ENCODE assay signal across 28 cellular contexts in the genomic region with DNA sequence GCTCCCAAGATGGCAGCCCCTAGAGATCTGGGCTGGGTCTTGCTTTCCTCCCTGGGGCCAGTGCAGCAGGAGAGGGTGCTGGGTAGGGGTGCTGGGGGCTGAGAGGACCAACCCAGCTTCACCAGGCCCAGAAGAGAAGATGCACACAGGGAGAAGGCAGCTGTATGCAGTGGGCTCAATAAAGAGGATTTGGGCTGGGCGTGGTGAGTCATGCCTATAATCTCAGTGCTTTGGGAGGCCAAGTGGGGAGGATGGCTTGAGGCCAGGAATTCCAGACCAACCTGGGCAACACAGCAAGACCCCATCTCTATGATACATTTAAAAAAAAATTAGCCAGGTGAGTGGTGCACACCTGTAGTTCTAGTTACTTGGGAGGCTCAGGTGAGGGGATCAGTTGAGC. TPM values are rescaled to one million over a fixed set of nuclear protein-coding genes. Genes with fewer than 3 reads are reported as not detected.
DNase-seq lines count a peak whose midpoint lies in the region; ATAC-seq and TF ChIP-seq lines count a peak whose summit lies in the region.
"Had no signal": no experiment of that assay in that cellular context is flagged by ENCODE, and none has a peak within 500 bp of the region (broad histone marks: within the 10 kb centered on the region; RNA-seq: fewer than 3 reads in every experiment).

No MANE protein-coding gene starts in this region.

- H3K36me3 ChIP-seq in esophagus squamous epithelium (no peaks in the 10 kb centered on the region), neuronal stem cell (replicated peaks in 1 of 2; ENCODE audit: control insufficient read depth in 2 of 2, insufficient read depth in 2 of 2, low read length in 2 of 2) (no peaks in the 10 kb centered on the region)
- H3K36me3 ChIP-seq: BLaER1 treated with 17β-estradiol and CSF1 and Interleukin-3, amounts not matched to agents 10 nM and 100 nM; thoracic aorta had no signal

- no peak for TF ChIP-seq POLR2A in esophagus squamous epithelium (IDR thresholded peaks at IDR 0.05)

- POLR2A ChIA-PET in activated CD4-positive, alpha-beta memory T cell treated with anti-CD3 and anti-CD28 coated beads for 36 hours (lab: Charles Lee), result no interaction called here

- no peaks in the 10 kb centered on the region for H3K79me1 ChIP-seq in neuronal stem cell (ENCODE audit: low read depth, low read length)

- no peak overlapping the region for H2BK12ac ChIP-seq in neuronal stem cell (ENCODE audit: low read length)

- peak overlapping the region; percentile 64 for H2AK5ac ChIP-seq in neuronal stem cell (ENCODE audit: low read depth, low read length)

- ATAC-seq in HG02759 (IDR thresholded peaks at IDR 0.05; ENCODE audit: unreplicated experiment) (no peak), HG03354 (IDR thresholded peaks at IDR 0.05; ENCODE audit: poor library complexity, severe bottlenecking, unreplicated experiment) (no peak)
- ATAC-seq: HCT116; stimulated activated naive B cell treated with anti-CD40 and anti-IgM and Interleukin-4, amounts not matched to agents 10 μg/mL and 1 μg/mL and 100 μg/mL, for 72 hours; T-helper 17 cell had no signal

- H3K4me2 ChIP-seq in neuronal stem cell (ENCODE audit: insufficient read depth, low read length, poor library complexity, severe bottlenecking), result no peak overlapping the region
- H3K4me2 ChIP-seq: BLaER1 treated with 17β-estradiol and CSF1 and Interleukin-3, amounts not matched to agents 10 nM and 100 nM; SK-N-SH had no signal

- H3K4me1 ChIP-seq in esophagus squamous epithelium (peaks cover 12 to 67% (median 35%) of the 10 kb centered on the region in 3 donors), neuronal stem cell (ENCODE audit: control insufficient read depth in 2 of 2, insufficient read depth in 1 of 2, low read depth in 1 of 2, low read length in 2 of 2) (peaks cover 26 to 38% of the 10 kb centered on the region in 2 donors)

- H3K4me3 Mint-ChIP-seq in activated CD4-positive, alpha-beta memory T cell treated with anti-CD3 and anti-CD28 coated beads for 36 hours, result no peak overlapping the region
- H3K4me3 Mint-ChIP-seq: activated T-cell treated with anti-CD3 and anti-CD28 coated beads, Interleukin-2, amount 50 U/mL, for 24 hours; stimulated activated naive B cell treated with anti-CD40 and anti-IgM and Interleukin-4, amounts not matched to agents 10 μg/mL and 1 μg/mL and 100 μg/mL, for 72 hours; T-helper 17 cell had no signal

- H2BK120ac ChIP-seq in neuronal stem cell (ENCODE audit: low read depth, low read length), result no peak overlapping the region

- H3K9me3 ChIP-seq in esophagus squamous epithelium (no peaks in the 10 kb centered on the region), neuronal stem cell (replicated peaks in 1 of 2; ENCODE audit: control insufficient read depth in 2 of 2, insufficient read depth in 1 of 2, low read depth in 1 of 2, low read length in 2 of 2) (no peaks in the 10 kb centered on the region)
- H3K9me3 ChIP-seq: SK-N-SH, thoracic aorta had no signal

- intact Hi-C loops in esophagus squamous epithelium (cut with DNase I), result no loop called here
- intact Hi-C loops in activated CD4-positive, alpha-beta memory T cell treated with anti-CD3 and anti-CD28 coated beads for 36 hours (cut with micrococcal nuclease), result no loop called here

- no peak overlapping the region for H2AFZ ChIP-seq in neuronal stem cell (ENCODE audit: low read length)

- H3K4me3 ChIP-seq in esophagus squamous epithelium, result no peak overlapping the region
- H3K4me3 ChIP-seq in neuronal stem cell (ENCODE audit: low read length in 2 of 2), result no peak overlapping the region
- H3K4me3 ChIP-seq: BLaER1 treated with 17β-estradiol and CSF1 and Interleukin-3, amounts not matched to agents 10 nM and 100 nM; thoracic aorta had no signal

- H3K27ac ChIP-seq in esophagus squamous epithelium, result peak overlapping the region in 3 of 4 donors; percentile 2 to 50 (median 14)
- no peak overlapping the region for H3K27ac ChIP-seq in neuronal stem cell (replicated peaks; ENCODE audit: low read length)
- H3K27ac ChIP-seq: BLaER1 treated with 17β-estradiol and CSF1 and Interleukin-3, amounts not matched to agents 10 nM and 100 nM; thoracic aorta had no signal

- peak; percentile 27 for DNase-seq in EL
- peak; percentile 29 for DNase-seq in RPMI7951 (ENCODE audit: low read depth)
- DNase-seq in esophagus squamous epithelium (lab: John Stamatoyannopoulos, UW), result no peak
- no peak for DNase-seq in neuronal stem cell (ENCODE audit: low spot score)
- DNase-seq in NCI-H510A treated with DMSO at 0.1 percent for 48 hours (lab: John Stamatoyannopoulos, UW), result no peak
- no peak for DNase-seq in activated CD4-positive, alpha-beta memory T cell treated with anti-CD3 and anti-CD28 coated beads for 36 hours
- DNase-seq: activated CD4-positive, alpha-beta T cell treated with anti-CD3 and anti-CD28 coated beads for 4 hours; activated naive CD4-positive, alpha-beta T cell treated with Interleukin-2 at 50 U/mL for 16 hours; activated T-cell treated with anti-CD3 and anti-CD28 coated beads, Interleukin-2, amount 50 U/mL, for 24 hours; COR-L47; cortex of kidney; DMS79; NCI-H1694 treated with DMSO at 0.1 percent for 48 hours; NCI-H2171 treated with DMSO at 0.1 percent for 48 hours; NCI-H526; stimulated activated CD4-positive, alpha-beta T cell treated with anti-CD3 and anti-CD28 coated beads, Interleukin-4, amount 100 ng/mL, for 24 hours; stimulated activated naive B cell treated with anti-CD40 and anti-IgM and Interleukin-4, amounts not matched to agents 10 μg/mL and 1 μg/mL and 100 μg/mL, for 72 hours; T-helper 17 cell had no signal

- no peak overlapping the region for H3K9ac ChIP-seq in neuronal stem cell (ENCODE audit: low read depth, low read length, poor library complexity)
- H3K9ac ChIP-seq: BLaER1 treated with 17β-estradiol and CSF1 and Interleukin-3, amounts not matched to agents 10 nM and 100 nM; SK-N-SH had no signal

- H3K4me1 Mint-ChIP-seq in activated CD4-positive, alpha-beta memory T cell treated with anti-CD3 and anti-CD28 coated beads for 36 hours (ENCODE audit: low read depth), result peaks cover 2% of the 10 kb centered on the region
- H3K4me1 Mint-ChIP-seq: stimulated activated naive B cell treated with anti-CD40 and anti-IgM and Interleukin-4, amounts not matched to agents 10 μg/mL and 1 μg/mL and 100 μg/mL, for 72 hours; T-helper 17 cell had no signal

- CTCF ChIA-PET in activated CD4-positive, alpha-beta memory T cell treated with anti-CD3 and anti-CD28 coated beads for 36 hours (lab: Charles Lee), result no interaction called here

- 78 to 86% methylated on average over 1 of the region's 1 CpG for WGBS in esophagus squamous epithelium, 2 donors
- WGBS in neuronal stem cell (ENCODE audit: extremely low coverage in 2 of 2, insufficient read length in 2 of 2, insufficient replicate concordance in 1 of 2), 2 donors, result no CpG with 5 or more reads among the region's 1 CpG

- H3K23ac ChIP-seq in neuronal stem cell (ENCODE audit: low read depth, low read length, poor library complexity), result no peak overlapping the region

- H2BK15ac ChIP-seq in neuronal stem cell (ENCODE audit: low read length), result no peak overlapping the region

- H3K9me3 Mint-ChIP-seq in activated CD4-positive, alpha-beta memory T cell treated with anti-CD3 and anti-CD28 coated beads for 36 hours, result no peaks in the 10 kb centered on the region
- H3K9me3 Mint-ChIP-seq: activated T-cell treated with anti-CD3 and anti-CD28 coated beads, Interleukin-2, amount 50 U/mL, for 24 hours had no signal

- H3K27me3 Mint-ChIP-seq in activated CD4-positive, alpha-beta memory T cell treated with anti-CD3 and anti-CD28 coated beads for 36 hours, result no peaks in the 10 kb centered on the region
- H3K27me3 Mint-ChIP-seq: activated T-cell treated with anti-CD3 and anti-CD28 coated beads, Interleukin-2, amount 50 U/mL, for 24 hours; T-helper 17 cell had no signal

- peak overlapping the region; percentile 15 for H3K18ac ChIP-seq in neuronal stem cell (ENCODE audit: low read length)

- no peak overlapping the region for H2BK5ac ChIP-seq in neuronal stem cell (ENCODE audit: low read length)

- no peak overlapping the region for H3K4ac ChIP-seq in neuronal stem cell (ENCODE audit: low read length)

- TF ChIP-seq CTCF in esophagus squamous epithelium (IDR thresholded peaks at IDR 0.05), result no peak

- H4K8ac ChIP-seq in neuronal stem cell (ENCODE audit: low read depth, low read length), result no peak overlapping the region

- H3K27me3 ChIP-seq in esophagus squamous epithelium, result no peaks in the 10 kb centered on the region
- no peaks in the 10 kb centered on the region for H3K27me3 ChIP-seq in neuronal stem cell (ENCODE audit: control insufficient read depth in 3 of 3, insufficient read depth in 3 of 3, low read depth in 1 of 3, low read length in 3 of 3)
- H3K27me3 ChIP-seq: BLaER1 treated with 17β-estradiol and CSF1 and Interleukin-3, amounts not matched to agents 10 nM and 100 nM had no signal

- H4K91ac ChIP-seq in neuronal stem cell (ENCODE audit: low read depth, low read length, poor library complexity), result no peak overlapping the region

- no peaks in the 10 kb centered on the region for H3K36me3 Mint-ChIP-seq in activated CD4-positive, alpha-beta memory T cell treated with anti-CD3 and anti-CD28 coated beads for 36 hours
- H3K36me3 Mint-ChIP-seq: stimulated activated naive B cell treated with anti-CD40 and anti-IgM and Interleukin-4, amounts not matched to agents 10 μg/mL and 1 μg/mL and 100 μg/mL, for 72 hours had no signal

- no peak overlapping the region for H3K14ac ChIP-seq in neuronal stem cell (ENCODE audit: low read length)

- H3K27ac Mint-ChIP-seq in activated CD4-positive, alpha-beta memory T cell treated with anti-CD3 and anti-CD28 coated beads for 36 hours, result no peak overlapping the region
- H3K27ac Mint-ChIP-seq: activated T-cell treated with anti-CD3 and anti-CD28 coated beads, Interleukin-2, amount 50 U/mL, for 24 hours; stimulated activated naive B cell treated with anti-CD40 and anti-IgM and Interleukin-4, amounts not matched to agents 10 μg/mL and 1 μg/mL and 100 μg/mL, for 72 hours; T-helper 17 cell had no signal

RNA-seq across cellular contexts. Expression of gene EMILIN3, which starts 25.7 kb away (rescaled TPM):
- 0.10 and 0.12 TPM in 2 replicates for total RNA-seq in RPMI7951 (2014; rRNA removed; shearing (Covaris generic))
- total RNA-seq in esophagus squamous epithelium, result under 1 TPM in 3 of 4 donors, not detected in 1; 0.13 to 0.76 (median 0.44) TPM
- 5.3 TPM for polyA plus RNA-seq in neuronal stem cell (2013, experiment 1 of 2)
- polyA plus RNA-seq in neuronal stem cell (2013, experiment 2 of 2), result 5.2 TPM
- not detected for total RNA-seq in activated CD4-positive, alpha-beta memory T cell treated with anti-CD3 and anti-CD28 coated beads for 36 hours
- total RNA-seq: activated CD8-positive, alpha-beta memory T cell treated with anti-CD3 and anti-CD28 coated beads for 36 hours; bronchial epithelial cell; osteoblast; renal cortical epithelial cell; T-helper 17 cell had no signal

RNA-seq across cellular contexts. Expression of gene LPIN3, which starts 51.7 kb away (rescaled TPM):
- total RNA-seq in RPMI7951 (2014; rRNA removed; shearing (Covaris generic)), result 4.5 and 6.0 TPM in 2 replicates
- total RNA-seq in esophagus squamous epithelium, result 10 to 100 TPM; 15.4 to 38.6 (median 32.9) TPM
- 3.8 TPM for polyA plus RNA-seq in neuronal stem cell (2013, experiment 1 of 2)
- polyA plus RNA-seq in neuronal stem cell (2013, experiment 2 of 2), result 3.5 TPM
- total RNA-seq in activated CD4-positive, alpha-beta memory T cell treated with anti-CD3 and anti-CD28 coated beads for 36 hours, result under 1 TPM; 0.77 to 0.97 TPM

Comparison
In these comparisons a context has a peak if more than half of its experiments do, and no peak if none do; other contexts are left out.
1. DNase-seq: peak in EL (single experiment) and RPMI7951 (single experiment); none in esophagus squamous epithelium (single experiment), neuronal stem cell (single experiment), NCI-H510A treated with DMSO at 0.1 percent for 48 hours (single experiment) and activated CD4-positive, alpha-beta memory T cell treated with anti-CD3 and anti-CD28 coated beads for 36 hours (single experiment).